18 cellular contexts compared by ENCODE assay signal in the genomic region with DNA sequence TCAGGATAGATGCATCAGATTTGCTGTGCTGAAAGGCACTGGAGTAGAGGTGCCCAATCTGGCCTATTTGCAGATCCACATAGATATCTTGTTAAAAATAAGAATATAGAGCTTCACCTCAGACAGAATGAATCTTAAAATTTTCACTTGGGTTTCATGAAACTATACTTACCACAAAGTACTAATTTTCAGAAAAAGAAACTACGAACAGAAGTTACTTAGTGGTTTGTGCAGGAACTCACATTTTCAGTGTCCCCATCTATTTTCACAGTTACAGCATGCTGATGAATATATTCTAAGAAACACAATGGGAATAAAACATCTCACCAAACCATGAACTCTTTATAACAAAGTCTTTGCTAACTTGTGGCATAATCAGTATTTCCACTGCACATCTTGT.
A peak's percentile ranks its signal among the peaks of the same experiment; 100 is the strongest.
DNase-seq lines count a peak whose midpoint lies in the region; ATAC-seq and TF ChIP-seq lines count a peak whose summit lies in the region.
"Had no signal": no experiment of that assay in that cellular context is flagged by ENCODE, and none has a peak within 500 bp of the region (broad histone marks: within the 10 kb centered on the region; RNA-seq: fewer than 3 reads in every experiment).

No MANE protein-coding gene starts in this region.

- H3K4me1 ChIP-seq in KMS-11 (ENCODE audit: low read depth, poor library complexity, severe bottlenecking): peaks cover 8% of the 10 kb centered on the region
- H3K4me1 ChIP-seq in A673 (ENCODE audit: insufficient read depth, low read length, poor library complexity, severe bottlenecking): peaks cover 14% of the 10 kb centered on the region
- H3K4me1 ChIP-seq: BE2C had no signal

- TF ChIP-seq CTCF in KMS-11 (conservative IDR thresholded peaks at IDR 0.05; ENCODE audit: low read depth, low read length) (no peak), neural crest cell (conservative IDR thresholded peaks at IDR 0.05) (no peak), A673 (conservative IDR thresholded peaks at IDR 0.05; ENCODE audit: low read depth, low read length) (no peak)

- H3K4me3 Mint-ChIP-seq in neural crest cell: peak overlapping the region; percentile 33
- H3K4me3 Mint-ChIP-seq: CD8-positive, alpha-beta T cell; HFFc6; IgD-negative memory B cell had no signal

- no peak overlapping the region for H3K9ac ChIP-seq in KMS-11

- no TSS peak for BruUV-seq in A673 (replicated peaks; lab: Mats Ljungman, UMichigan)

- H3K4me3 ChIP-seq in KMS-11 (IDR thresholded peaks at IDR 0.05; ENCODE audit: insufficient read depth, low read depth, low read length) (no peak overlapping the region), A673 (ENCODE audit: low read depth, low read length, poor library complexity, severe bottlenecking) (no peak overlapping the region)

- H3K4me1 Mint-ChIP-seq in neural crest cell: peaks cover 14% of the 10 kb centered on the region

- no peak for DNase-seq in neural crest cell (ENCODE audit: low read depth, low spot score)
- DNase-seq in A673 (ENCODE audit: low spot score): no peak
- no peak for DNase-seq in DMS153 treated with DMSO at 0.1 percent for 48 hours (lab: John Stamatoyannopoulos, UW; ENCODE audit: unreplicated experiment)
- no peak for DNase-seq in 8988T
- DNase-seq: BE2C; CD8-positive, alpha-beta T cell; COR-L47; DMS153; DND-41; GDM1; HCEC 1CT; HFFc6; KG1 had no signal

- no peak overlapping the region for H3K27ac Mint-ChIP-seq in neural crest cell (ENCODE audit: unreplicated experiment)
- H3K27ac Mint-ChIP-seq: CD8-positive, alpha-beta T cell; HFFc6; IgD-negative memory B cell had no signal

- no peak overlapping the region for H3K27ac ChIP-seq in KMS-11
- no peak overlapping the region for H3K27ac ChIP-seq in A673 (ENCODE audit: low read depth, low read length, poor library complexity, severe bottlenecking)
- H3K27ac ChIP-seq: C4-2B had no signal

- H3K27me3 ChIP-seq in KMS-11 (ENCODE audit: insufficient read depth, low read depth) (no peaks in the 10 kb centered on the region), A673 (replicated peaks; ENCODE audit: insufficient read depth, low read depth, low read length, poor library complexity) (no peaks in the 10 kb centered on the region)

- CTCF ChIA-PET in A673 (lab: Charles Lee): no interaction called here

- H3K9me3 Mint-ChIP-seq in neural crest cell: peaks cover 3% of the 10 kb centered on the region
- H3K9me3 Mint-ChIP-seq: CD8-positive, alpha-beta T cell; HFFc6 had no signal

- no peaks in the 10 kb centered on the region for H3K36me3 ChIP-seq in KMS-11 (ENCODE audit: insufficient read depth)
- no peaks in the 10 kb centered on the region for H3K36me3 ChIP-seq in A673 (ENCODE audit: insufficient read depth, low read length, poor library complexity, severe bottlenecking)
- H3K36me3 ChIP-seq: BE2C had no signal

- H3K36me3 Mint-ChIP-seq in neural crest cell (ENCODE audit: low read depth): no peaks in the 10 kb centered on the region
- H3K36me3 Mint-ChIP-seq: CD8-positive, alpha-beta T cell; IgD-negative memory B cell had no signal

- H3K79me2 ChIP-seq in KMS-11 (ENCODE audit: insufficient read depth, low read depth): no peaks in the 10 kb centered on the region

- no peaks in the 10 kb centered on the region for H3K27me3 Mint-ChIP-seq in neural crest cell (ENCODE audit: low read depth)
- H3K27me3 Mint-ChIP-seq: IgD-negative memory B cell had no signal

- ATAC-seq in GM18867 (IDR thresholded peaks at IDR 0.05; ENCODE audit: unreplicated experiment): peak; percentile 52
- ATAC-seq in GM19395 (IDR thresholded peaks at IDR 0.05; ENCODE audit: unreplicated experiment): peak; percentile 52
- ATAC-seq: CD8-positive, alpha-beta T cell had no signal

- intact Hi-C loops in A673 (cut with micrococcal nuclease; ENCODE audit: unreplicated experiment): loop anchor here (5.0 to 10.0 kb wide), 4 partner anchors 268 to 1256 kb away; no protein-coding TSS in a partner anchor

- peak overlapping the region; percentile 30; the same call in 1 of the 2 replicates for H3K4me2 ChIP-seq in KMS-11

- no peaks in the 10 kb centered on the region for H4K20me1 ChIP-seq in KMS-11 (ENCODE audit: insufficient read depth)

- POLR2A ChIA-PET in A673 (lab: Charles Lee; ENCODE audit: low non-redundant PET): interaction anchor here (0.6 kb wide), 1 partner anchor 269 kb away, joined by 3 read pairs; no protein-coding TSS in a partner anchor

- H2AFZ ChIP-seq in KMS-11 (ENCODE audit: low read depth): no peak overlapping the region

- no peaks in the 10 kb centered on the region for H3K9me3 ChIP-seq in A673 (ENCODE audit: low read depth, low read length, poor library complexity, severe bottlenecking)
- H3K9me3 ChIP-seq: BE2C had no signal
